30 cellular contexts compared by ENCODE assay signal in the genomic region with DNA sequence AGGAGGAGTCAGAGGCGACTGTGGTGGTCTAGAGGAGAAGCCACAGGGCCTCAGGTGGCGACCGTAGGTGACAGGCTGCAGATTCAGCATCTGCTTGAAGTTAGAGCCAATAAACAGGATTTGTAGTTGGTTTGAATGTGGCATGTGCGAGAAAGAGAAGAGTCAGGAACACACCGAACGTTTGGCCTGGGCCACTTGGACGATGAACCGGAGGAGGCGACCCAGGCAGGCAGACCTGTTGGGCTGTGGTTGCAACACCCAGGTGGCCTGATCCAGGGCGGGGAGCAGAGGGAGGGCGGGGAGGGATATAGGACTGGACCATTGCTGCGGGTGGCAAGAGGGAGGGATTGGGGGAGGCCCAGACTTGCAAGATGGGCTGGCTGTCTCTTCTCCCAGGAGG. TPM values are rescaled to one million over a fixed set of nuclear protein-coding genes. Genes with fewer than 3 reads are reported as not detected.
"Had no signal": no experiment of that assay in that cellular context is flagged by ENCODE, and none has a peak within 500 bp of the region (broad histone marks: within the 10 kb centered on the region; RNA-seq: fewer than 3 reads in every experiment).

No MANE protein-coding gene starts in this region.

- H3K27ac Mint-ChIP-seq: activated CD4-positive, alpha-beta memory T cell treated with anti-CD3 and anti-CD28 coated beads, Interleukin-2, amount 10 ng/mL, durations not matched to agents 7 days and 5 days; activated CD4-positive, alpha-beta T cell treated with anti-CD3 and anti-CD28 coated beads, Interleukin-2, amount 10 ng/mL, durations not matched to agents 24 days and 14 days; activated naive CD4-positive, alpha-beta T cell treated with anti-CD3 and anti-CD28 coated beads, Interleukin-2, amount 50 U/mL, for 24 hours; activated naive CD8-positive, alpha-beta T cell treated with anti-CD3 and anti-CD28 coated beads, Interleukin-2, amount 50 U/mL, for 24 hours; activated T-cell treated with anti-CD3 and anti-CD28 coated beads, Interleukin-2, amount 50 U/mL, for 24 hours; dendritic cell treated with granulocyte-macrophage colony-stimulating factor and Interleukin-4, amounts not matched to agents 40 ng/mL and 50 ng/mL, for 4 days; endodermal cell; mesothelial cell of epicardium; naive thymus-derived CD4-positive, alpha-beta T cell; stimulated activated effector memory CD8-positive, alpha-beta T cell treated with anti-CD3 and anti-CD28 coated beads, Interleukin-12 subunit alpha, Interleukin-12 subunit beta, amount 100 ng/mL, for 72 hours; stimulated activated naive CD8-positive, alpha-beta T cell treated with anti-CD3 and anti-CD28 coated beads, Interleukin-15, Interleukin-2, amounts not matched to agents 100 ng/mL and 50 ng/mL, for 24 hours had no signal

- H3K27me3 Mint-ChIP-seq: activated CD4-positive, alpha-beta memory T cell treated with anti-CD3 and anti-CD28 coated beads, Interleukin-2, amount 10 ng/mL, durations not matched to agents 7 days and 5 days; activated CD4-positive, alpha-beta T cell treated with anti-CD3 and anti-CD28 coated beads, Interleukin-2, amount 10 ng/mL, durations not matched to agents 24 days and 14 days had no signal

- H3K36me3 ChIP-seq: breast epithelium, esophagus muscularis mucosa, heart right ventricle, upper lobe of left lung had no signal

- H3K27me3 ChIP-seq: esophagus muscularis mucosa, foreskin keratinocyte, upper lobe of left lung had no signal

- H3K27ac ChIP-seq: breast epithelium, esophagus muscularis mucosa, foreskin keratinocyte, heart right ventricle, skin epidermis, upper lobe of left lung, VCaP had no signal

- H3K4me1 ChIP-seq: breast epithelium, esophagus muscularis mucosa, foreskin keratinocyte, heart right ventricle, upper lobe of left lung had no signal

- H3K4me3 Mint-ChIP-seq: activated CD4-positive, alpha-beta memory T cell treated with anti-CD3 and anti-CD28 coated beads, Interleukin-2, amount 10 ng/mL, durations not matched to agents 7 days and 5 days; activated CD4-positive, alpha-beta T cell treated with anti-CD3 and anti-CD28 coated beads, Interleukin-2, amount 10 ng/mL, durations not matched to agents 24 days and 14 days; activated naive CD4-positive, alpha-beta T cell treated with anti-CD3 and anti-CD28 coated beads, Interleukin-2, amount 50 U/mL, for 24 hours; activated naive CD8-positive, alpha-beta T cell treated with anti-CD3 and anti-CD28 coated beads, Interleukin-2, amount 50 U/mL, for 24 hours; activated T-cell treated with anti-CD3 and anti-CD28 coated beads, Interleukin-2, amount 50 U/mL, for 24 hours; dendritic cell treated with granulocyte-macrophage colony-stimulating factor and Interleukin-4, amounts not matched to agents 40 ng/mL and 50 ng/mL, for 4 days; endodermal cell; mesothelial cell of epicardium; naive thymus-derived CD4-positive, alpha-beta T cell; neural crest cell; stimulated activated effector memory CD8-positive, alpha-beta T cell treated with anti-CD3 and anti-CD28 coated beads, Interleukin-12 subunit alpha, Interleukin-12 subunit beta, amount 100 ng/mL, for 72 hours; stimulated activated naive CD8-positive, alpha-beta T cell treated with anti-CD3 and anti-CD28 coated beads, Interleukin-15, Interleukin-2, amounts not matched to agents 100 ng/mL and 50 ng/mL, for 24 hours had no signal

- H3K4me3 ChIP-seq: breast epithelium, esophagus muscularis mucosa, heart right ventricle, skin epidermis, upper lobe of left lung had no signal

- H3K9me3 ChIP-seq: esophagus muscularis mucosa, heart right ventricle, upper lobe of left lung had no signal

- H3K4me1 Mint-ChIP-seq: activated CD4-positive, alpha-beta memory T cell treated with anti-CD3 and anti-CD28 coated beads, Interleukin-2, amount 10 ng/mL, durations not matched to agents 7 days and 5 days; activated CD4-positive, alpha-beta T cell treated with anti-CD3 and anti-CD28 coated beads, Interleukin-2, amount 10 ng/mL, durations not matched to agents 24 days and 14 days; activated naive CD4-positive, alpha-beta T cell treated with anti-CD3 and anti-CD28 coated beads, Interleukin-2, amount 50 U/mL, for 24 hours; activated naive CD8-positive, alpha-beta T cell treated with anti-CD3 and anti-CD28 coated beads, Interleukin-2, amount 50 U/mL, for 24 hours; endodermal cell; mesothelial cell of epicardium had no signal

- H3K9me3 Mint-ChIP-seq: activated CD4-positive, alpha-beta memory T cell treated with anti-CD3 and anti-CD28 coated beads, Interleukin-2, amount 10 ng/mL, durations not matched to agents 7 days and 5 days; activated naive CD4-positive, alpha-beta T cell treated with anti-CD3 and anti-CD28 coated beads, Interleukin-2, amount 50 U/mL, for 24 hours; activated naive CD8-positive, alpha-beta T cell treated with anti-CD3 and anti-CD28 coated beads, Interleukin-2, amount 50 U/mL, for 24 hours; activated T-cell treated with anti-CD3 and anti-CD28 coated beads, Interleukin-2, amount 50 U/mL, for 24 hours; dendritic cell treated with granulocyte-macrophage colony-stimulating factor and Interleukin-4, amounts not matched to agents 40 ng/mL and 50 ng/mL, for 4 days; mesothelial cell of epicardium; neural crest cell; stimulated activated effector memory CD8-positive, alpha-beta T cell treated with anti-CD3 and anti-CD28 coated beads, Interleukin-12 subunit alpha, Interleukin-12 subunit beta, amount 100 ng/mL, for 72 hours; stimulated activated naive CD8-positive, alpha-beta T cell treated with anti-CD3 and anti-CD28 coated beads, Interleukin-15, Interleukin-2, amounts not matched to agents 100 ng/mL and 50 ng/mL, for 24 hours had no signal

- DNase-seq: activated CD4-positive, alpha-beta memory T cell treated with anti-CD3 and anti-CD28 coated beads, Interleukin-2, amount 10 ng/mL, durations not matched to agents 7 days and 5 days; activated CD4-positive, alpha-beta T cell treated with anti-CD3 and anti-CD28 coated beads, Interleukin-2, amount 10 ng/mL, durations not matched to agents 24 days and 14 days; activated CD4-positive, CD25-positive, alpha-beta regulatory T cell treated with anti-CD3 and anti-CD28 coated beads, Interleukin-2, amount 50 U/mL, for 72 hours; activated CD8-positive, alpha-beta memory T cell treated with anti-CD3 and anti-CD28 coated beads, Interleukin-2, amount 50 U/mL, for 48 hours; activated gamma-delta T cell treated with Interleukin-2 at 50 U/mL for 16 hours; activated naive CD8-positive, alpha-beta T cell treated with anti-CD3 and anti-CD28 coated beads, Interleukin-2, amount 50 U/mL, for 24 hours; activated T-cell treated with anti-CD3 and anti-CD28 coated beads, Interleukin-2, amount 50 U/mL, for 24 hours; amygdala; central memory CD4-positive, alpha-beta T cell; endodermal cell; foreskin keratinocyte; heart right ventricle; naive thymus-derived CD4-positive, alpha-beta T cell; stimulated activated CD4-positive, alpha-beta T cell treated with anti-CD3 and anti-CD28 coated beads, Interleukin-12 subunit alpha, Interleukin-12 subunit beta, amount 100 ng/mL, for 4 hours; stimulated activated CD4-positive, alpha-beta T cell treated with anti-CD3 and anti-CD28 coated beads, Interleukin-4, amount 100 ng/mL, for 1 hour; substantia nigra; upper lobe of left lung had no signal

- ATAC-seq: activated naive CD8-positive, alpha-beta T cell treated with anti-CD3 and anti-CD28 coated beads, Interleukin-2, amount 50 U/mL, for 24 hours; foreskin keratinocyte; naive thymus-derived CD4-positive, alpha-beta T cell; stimulated activated effector memory CD8-positive, alpha-beta T cell treated with anti-CD3 and anti-CD28 coated beads, Interleukin-12 subunit alpha, Interleukin-12 subunit beta, amount 100 ng/mL, for 72 hours had no signal

- H3K36me3 Mint-ChIP-seq: activated naive CD4-positive, alpha-beta T cell treated with anti-CD3 and anti-CD28 coated beads, Interleukin-2, amount 50 U/mL, for 24 hours; mesothelial cell of epicardium; naive thymus-derived CD4-positive, alpha-beta T cell; stimulated activated effector memory CD8-positive, alpha-beta T cell treated with anti-CD3 and anti-CD28 coated beads, Interleukin-12 subunit alpha, Interleukin-12 subunit beta, amount 100 ng/mL, for 72 hours had no signal

RNA-seq across cellular contexts. Expression of a gene that starts 10.0 kb away (rescaled TPM):
- total RNA-seq: activated CD4-positive, alpha-beta memory T cell treated with anti-CD3 and anti-CD28 coated beads, Interleukin-2, amount 10 ng/mL, durations not matched to agents 7 days and 5 days; activated CD4-positive, alpha-beta T cell treated with anti-CD3 and anti-CD28 coated beads, Interleukin-2, amount 10 ng/mL, durations not matched to agents 24 days and 14 days; esophagus muscularis mucosa; foreskin keratinocyte; kidney epithelial cell; mesothelial cell of epicardium; naive thymus-derived CD4-positive, alpha-beta T cell; neural crest cell; posterior vena cava; T-helper 1 cell treated with Interleukin-12 subunit alpha and Interleukin-12 subunit beta and Interleukin-4 antibody, amounts not matched to agents 30 ng/mL and 1 ng/mL, for 36 hours had no signal
- polyA plus RNA-seq: heart right ventricle; naive thymus-derived CD4-positive, alpha-beta T cell had no signal
